ENCODE assay signal across 2 cellular contexts in the genomic region with DNA sequence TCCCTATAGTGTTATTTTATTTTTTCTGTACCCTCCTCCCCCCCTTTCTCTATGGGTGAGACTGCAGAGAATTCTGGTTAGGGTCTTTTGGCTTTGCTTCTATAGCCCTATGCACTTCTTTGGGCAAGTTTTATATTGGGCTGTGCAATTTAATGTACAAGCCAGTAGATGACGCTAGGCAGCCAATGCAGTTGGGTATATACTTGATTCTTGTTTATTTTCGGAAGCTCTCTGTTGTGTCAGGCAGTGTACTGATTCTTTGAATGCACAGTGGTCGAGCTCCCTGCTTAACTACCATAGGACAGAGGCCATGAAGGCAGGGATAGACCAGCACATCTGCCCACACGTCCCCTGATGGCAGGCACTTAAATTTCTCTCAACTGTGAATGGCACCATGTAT.
TF ChIP-seq lines count a peak whose summit lies in the region.

No MANE protein-coding gene starts in this region.

TF ChIP-seq in IMR-90, 13 proteins besides CTCF, POLR2A, EP300 and RAD21:
- TF ChIP-seq SMC3 (IDR thresholded peaks at IDR 0.05; ENCODE audit: low read depth, low read length) (no peak), ELK1 (IDR thresholded peaks at IDR 0.05; ENCODE audit: borderline replicate concordance, low read depth, low read length) (no peak), NFE2L2 (IDR thresholded peaks at IDR 0.05; ENCODE audit: low read depth, low read length) (no peak), MAFK (IDR thresholded peaks at IDR 0.05; ENCODE audit: low read depth, low read length) (no peak), CEBPB (IDR thresholded peaks at IDR 0.05; ENCODE audit: low read depth, low read length) (no peak), MAZ (IDR thresholded peaks at IDR 0.05; ENCODE audit: borderline replicate concordance, low read depth, low read length) (no peak), CHD1 (IDR thresholded peaks at IDR 0.05; ENCODE audit: low read depth, low read length) (no peak), RCOR1 (IDR thresholded peaks at IDR 0.05; ENCODE audit: insufficient replicate concordance, low read length) (no peak), USF2 (IDR thresholded peaks at IDR 0.05; ENCODE audit: low read depth, low read length) (no peak), RFX5 (IDR thresholded peaks at IDR 0.05; ENCODE audit: low read depth, low read length) (no peak), BHLHE40 (IDR thresholded peaks at IDR 0.05; ENCODE audit: low read depth, low read length) (no peak), MXI1 (IDR thresholded peaks at IDR 0.05; ENCODE audit: borderline replicate concordance, low read depth, low read length) (no peak)

TF ChIP-seq in GM12878, 131 proteins besides CTCF, POLR2A, EP300 and RAD21:
- TF ChIP-seq BHLHE40 (IDR thresholded peaks at IDR 0.05; ENCODE audit: borderline replicate concordance in 1 of 2, low read depth in 2 of 2, low read length in 1 of 2) (no peak), ZBTB33 (IDR thresholded peaks at IDR 0.05) (no peak), NBN (IDR thresholded peaks at IDR 0.05) (no peak), ZBTB11 (CRISPR knock-in tag; IDR thresholded peaks at IDR 0.05) (no peak), RELA (IDR thresholded peaks at IDR 0.05; ENCODE audit: borderline replicate concordance, partially characterized antibody) (no peak), POU2F2 (IDR thresholded peaks at IDR 0.05; ENCODE audit: borderline replicate concordance, low read depth, low read length) (no peak), IRF3 (IDR thresholded peaks at IDR 0.05) (no peak), SUPT20H (IDR thresholded peaks at IDR 0.05; ENCODE audit: borderline replicate concordance, control insufficient read depth, low read depth, low read length) (no peak)
- TF ChIP-seq, protein P1, sequence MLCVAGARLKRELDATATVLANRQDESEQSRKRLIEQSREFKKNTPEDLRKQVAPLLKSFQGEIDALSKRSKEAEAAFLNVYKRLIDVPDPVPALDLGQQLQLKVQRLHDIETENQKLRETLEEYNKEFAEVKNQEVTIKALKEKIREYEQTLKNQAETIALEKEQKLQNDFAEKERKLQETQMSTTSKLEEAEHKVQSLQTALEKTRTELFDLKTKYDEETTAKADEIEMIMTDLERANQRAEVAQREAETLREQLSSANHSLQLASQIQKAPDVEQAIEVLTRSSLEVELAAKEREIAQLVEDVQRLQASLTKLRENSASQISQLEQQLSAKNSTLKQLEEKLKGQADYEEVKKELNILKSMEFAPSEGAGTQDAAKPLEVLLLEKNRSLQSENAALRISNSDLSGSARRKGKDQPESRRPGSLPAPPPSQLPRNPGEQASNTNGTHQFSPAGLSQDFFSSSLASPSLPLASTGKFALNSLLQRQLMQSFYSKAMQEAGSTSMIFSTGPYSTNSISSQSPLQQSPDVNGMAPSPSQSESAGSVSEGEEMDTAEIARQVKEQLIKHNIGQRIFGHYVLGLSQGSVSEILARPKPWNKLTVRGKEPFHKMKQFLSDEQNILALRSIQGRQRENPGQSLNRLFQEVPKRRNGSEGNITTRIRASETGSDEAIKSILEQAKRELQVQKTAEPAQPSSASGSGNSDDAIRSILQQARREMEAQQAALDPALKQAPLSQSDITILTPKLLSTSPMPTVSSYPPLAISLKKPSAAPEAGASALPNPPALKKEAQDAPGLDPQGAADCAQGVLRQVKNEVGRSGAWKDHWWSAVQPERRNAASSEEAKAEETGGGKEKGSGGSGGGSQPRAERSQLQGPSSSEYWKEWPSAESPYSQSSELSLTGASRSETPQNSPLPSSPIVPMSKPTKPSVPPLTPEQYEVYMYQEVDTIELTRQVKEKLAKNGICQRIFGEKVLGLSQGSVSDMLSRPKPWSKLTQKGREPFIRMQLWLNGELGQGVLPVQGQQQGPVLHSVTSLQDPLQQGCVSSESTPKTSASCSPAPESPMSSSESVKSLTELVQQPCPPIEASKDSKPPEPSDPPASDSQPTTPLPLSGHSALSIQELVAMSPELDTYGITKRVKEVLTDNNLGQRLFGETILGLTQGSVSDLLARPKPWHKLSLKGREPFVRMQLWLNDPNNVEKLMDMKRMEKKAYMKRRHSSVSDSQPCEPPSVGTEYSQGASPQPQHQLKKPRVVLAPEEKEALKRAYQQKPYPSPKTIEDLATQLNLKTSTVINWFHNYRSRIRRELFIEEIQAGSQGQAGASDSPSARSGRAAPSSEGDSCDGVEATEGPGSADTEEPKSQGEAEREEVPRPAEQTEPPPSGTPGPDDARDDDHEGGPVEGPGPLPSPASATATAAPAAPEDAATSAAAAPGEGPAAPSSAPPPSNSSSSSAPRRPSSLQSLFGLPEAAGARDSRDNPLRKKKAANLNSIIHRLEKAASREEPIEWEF (IDR thresholded peaks at IDR 0.05; ENCODE audit: insufficient replicate concordance, low read depth, low read length): no peak
- TF ChIP-seq, protein P2, sequence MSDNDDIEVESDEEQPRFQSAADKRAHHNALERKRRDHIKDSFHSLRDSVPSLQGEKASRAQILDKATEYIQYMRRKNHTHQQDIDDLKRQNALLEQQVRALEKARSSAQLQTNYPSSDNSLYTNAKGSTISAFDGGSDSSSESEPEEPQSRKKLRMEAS (IDR thresholded peaks at IDR 0.05; ENCODE audit: low read depth, low read length): no peak
TF ChIP-seq in GM12878: peak in this region for 0.
